Comparison of ENCODE assay signal across 9 cellular contexts in genomic region chr5:149680810-149681221, GRCh38. TPM values are rescaled to one million over a fixed set of nuclear protein-coding genes. Genes with fewer than 3 reads are reported as not detected.
DNase-seq lines count a peak whose midpoint lies in the region; ATAC-seq, FAIRE-seq and TF ChIP-seq lines count a peak whose summit lies in the region.
"Had no signal": no experiment of that assay in that cellular context is flagged by ENCODE, and none has a peak within 500 bp of the region (broad histone marks: within the 10 kb centered on the region; RNA-seq: fewer than 3 reads in every experiment).

No MANE protein-coding gene starts in this region.

- no peaks in the 10 kb centered on the region for H3K27me3 ChIP-seq in small intestine (ENCODE audit: control insufficient read depth in 2 of 2, insufficient read depth in 2 of 2, low read length in 2 of 2)

- H3K36me3 ChIP-seq in small intestine (ENCODE audit: control insufficient read depth in 2 of 2, insufficient read depth in 2 of 2, low read length in 2 of 2): no peaks in the 10 kb centered on the region

- H3K27ac ChIP-seq in small intestine (ENCODE audit: low read depth in 1 of 2, low read length in 1 of 2): no peak overlapping the region
- H3K27ac ChIP-seq: VCaP had no signal

- peak overlapping the region; percentile 68 for H3K27ac Mint-ChIP-seq in memory B cell

- no peaks in the 10 kb centered on the region for H3K9me3 ChIP-seq in small intestine (ENCODE audit: control insufficient read depth, low read depth)

- no peaks in the 10 kb centered on the region for H3K27me3 Mint-ChIP-seq in memory B cell
- peaks cover 28% of the 10 kb centered on the region for H3K27me3 Mint-ChIP-seq in activated T-cell treated with anti-CD3 and anti-CD28 coated beads, Interleukin-2, amount 50 U/mL, for 4 hours (ENCODE audit: low read depth)

- peaks cover 44% of the 10 kb centered on the region for H3K4me1 Mint-ChIP-seq in memory B cell
- no peaks in the 10 kb centered on the region for H3K4me1 Mint-ChIP-seq in activated T-cell treated with anti-CD3 and anti-CD28 coated beads, Interleukin-2, amount 50 U/mL, for 4 hours (ENCODE audit: low read depth)

- H3K4me1 ChIP-seq in small intestine (ENCODE audit: control insufficient read depth in 2 of 2, insufficient read depth in 1 of 2, low read depth in 1 of 2, low read length in 1 of 2): peaks cover 2% of the 10 kb centered on the region in 2 donors

- peak overlapping the region; percentile 0 for H3K4me3 Mint-ChIP-seq in memory B cell
- no peak overlapping the region for H3K4me3 Mint-ChIP-seq in activated T-cell treated with anti-CD3 and anti-CD28 coated beads, Interleukin-2, amount 50 U/mL, for 4 hours

- WGBS in small intestine, 3 donors: 65 to 97% (median 74%) methylated on average over 2 of the region's 2 CpGs

- TF ChIP-seq POLR2A in GM18505 (IDR thresholded peaks at IDR 0.05; ENCODE audit: borderline replicate concordance, extremely low read depth, insufficient read depth, insufficient read length): no peak

- H3K36me3 Mint-ChIP-seq in memory B cell: no peaks in the 10 kb centered on the region
- no peaks in the 10 kb centered on the region for H3K36me3 Mint-ChIP-seq in activated T-cell treated with anti-CD3 and anti-CD28 coated beads, Interleukin-2, amount 50 U/mL, for 4 hours (ENCODE audit: insufficient read depth)

- peak; percentile 96 for ATAC-seq in GM18505 (IDR thresholded peaks at IDR 0.05; ENCODE audit: unreplicated experiment)
- ATAC-seq in HG02588 (IDR thresholded peaks at IDR 0.05; ENCODE audit: unreplicated experiment): peak; percentile 98
- peak; percentile 98 for ATAC-seq in memory B cell (ENCODE audit: low read depth)
- ATAC-seq in activated T-cell treated with anti-CD3 and anti-CD28 coated beads, Interleukin-2, amount 50 U/mL, for 4 hours: no peak

- H3K4me3 ChIP-seq in small intestine (ENCODE audit: low read depth in 1 of 2, low read length in 2 of 2): no peak overlapping the region

- peak; percentile 99 for DNase-seq in MV-4-11 (lab: John Stamatoyannopoulos, UW)
- peak; percentile 63 to 67 for DNase-seq in memory B cell (ENCODE audit: low spot score in 2 of 2)
- no peak for DNase-seq in small intestine
- DNase-seq in SHP77 (lab: John Stamatoyannopoulos, UW): no peak
- no peak for DNase-seq in activated T-cell treated with anti-CD3 and anti-CD28 coated beads, Interleukin-2, amount 50 U/mL, for 4 hours
- DNase-seq in NCI-H2107 treated with DMSO at 0.1 percent for 48 hours (lab: John Stamatoyannopoulos, UW; ENCODE audit: unreplicated experiment): no peak

- FAIRE-seq in small intestine (lab: Jason Lieb, UNC): no peak

- H3K9me3 Mint-ChIP-seq in memory B cell: no peaks in the 10 kb centered on the region
- H3K9me3 Mint-ChIP-seq in activated T-cell treated with anti-CD3 and anti-CD28 coated beads, Interleukin-2, amount 50 U/mL, for 4 hours: no peaks in the 10 kb centered on the region

RNA-seq across cellular contexts. Expression of gene PPARGC1B, which starts 49.3 kb away (rescaled TPM):
- polyA plus RNA-seq in small intestine: 1 to 10 TPM; 3.0 to 8.9 (median 5.6) TPM
- total RNA-seq in activated T-cell treated with anti-CD3 and anti-CD28 coated beads, Interleukin-2, amount 50 U/mL, for 4 hours: 10 to 100 TPM; 11.7 to 16.2 (median 14.5) TPM

Comparison
In these comparisons a context has a peak if more than half of its experiments do, and no peak if none do; other contexts are left out.
1. ATAC-seq: peak in GM18505 (single experiment), HG02588 (single experiment) and memory B cell (single experiment); none in activated T-cell treated with anti-CD3 and anti-CD28 coated beads, Interleukin-2, amount 50 U/mL, for 4 hours (0 of 2).
2. DNase-seq: peak in MV-4-11 (single experiment) and memory B cell (2 of 2); none in small intestine (single experiment), SHP77 (0 of 2), activated T-cell treated with anti-CD3 and anti-CD28 coated beads, Interleukin-2, amount 50 U/mL, for 4 hours (single experiment) and NCI-H2107 treated with DMSO at 0.1 percent for 48 hours (single experiment).